ENCODE assay signal across 9 cellular contexts in genomic region chr15:59295742-59296090, GRCh38.
DNase-seq lines count a peak whose midpoint lies in the region; ATAC-seq and TF ChIP-seq lines count a peak whose summit lies in the region.
"Had no signal": no experiment of that assay in that cellular context is flagged by ENCODE, and none has a peak within 500 bp of the region (broad histone marks: within the 10 kb centered on the region; RNA-seq: fewer than 3 reads in every experiment).

No MANE protein-coding gene starts in this region.

- no peak for TF ChIP-seq CTCF in tibial nerve (IDR thresholded peaks at IDR 0.05)

- peak overlapping the region in 1 of 2 donors; percentile 3 for H3K4me3 ChIP-seq in muscle layer of duodenum (ENCODE audit: low read depth in 1 of 2, low read length in 2 of 2)
- peak overlapping the region in 1 of 4 donors; percentile 10 for H3K4me3 ChIP-seq in tibial nerve

- no peaks in the 10 kb centered on the region for H3K27me3 ChIP-seq in muscle layer of duodenum (ENCODE audit: low read depth, low read length)
- no peaks in the 10 kb centered on the region for H3K27me3 ChIP-seq in tibial nerve

- no peak for TF ChIP-seq EP300 in tibial nerve (IDR thresholded peaks at IDR 0.05)

- DNase-seq in NCI-H2081 (lab: John Stamatoyannopoulos, UW) (peak; percentile 45 to 69), NCI-H2081 treated with DMSO at 0.1 percent for 48 hours (lab: John Stamatoyannopoulos, UW) (no peak), tibial nerve (ENCODE audit: low spot score in 2 of 2) (no peak), GM19240 (ENCODE audit: insufficient read length, low spot score) (no peak)
- DNase-seq: natural killer cell had no signal

- H3K4me1 ChIP-seq in muscle layer of duodenum (ENCODE audit: control insufficient read depth in 1 of 2, insufficient read depth in 2 of 2, low read length in 2 of 2), result peaks cover 4 to 16% of the 10 kb centered on the region in 2 donors
- H3K4me1 ChIP-seq in tibial nerve, result peaks cover 0 to 87% (median 63%) of the 10 kb centered on the region in 4 donors

- ATAC-seq in HG03571 (IDR thresholded peaks at IDR 0.05; ENCODE audit: unreplicated experiment) (no peak), GM21528 (IDR thresholded peaks at IDR 0.05; ENCODE audit: low FRiP score, unreplicated experiment) (no peak)
- ATAC-seq: natural killer cell had no signal

- H3K9me3 ChIP-seq in muscle layer of duodenum (ENCODE audit: control insufficient read depth in 1 of 2, low read length in 2 of 2), result no peaks in the 10 kb centered on the region
- no peaks in the 10 kb centered on the region for H3K9me3 ChIP-seq in tibial nerve

- WGBS in tibial nerve, 2 donors, result 49 to 68% methylated on average over 4 of the region's 4 CpGs

- H3K27ac ChIP-seq in cingulate gyrus (ENCODE audit: low read depth, low read length) (peak overlapping the region; percentile 34), muscle layer of duodenum (ENCODE audit: low read length) (peak overlapping the region; percentile 43), tibial nerve (peak overlapping the region; percentile 55 to 94 (median 80))

- no peak for TF ChIP-seq POLR2A in tibial nerve (IDR thresholded peaks at IDR 0.05)

- H3K36me3 ChIP-seq in muscle layer of duodenum (ENCODE audit: control insufficient read depth in 1 of 2, insufficient read depth in 2 of 2, low read length in 2 of 2) (peaks cover 0 to 11% of the 10 kb centered on the region in 2 donors), tibial nerve (no peaks in the 10 kb centered on the region)

Comparison
In these comparisons a context has a peak if more than half of its experiments do, and no peak if none do; other contexts are left out.
1. DNase-seq: peak in NCI-H2081 (2 of 2); none in NCI-H2081 treated with DMSO at 0.1 percent for 48 hours (single experiment), tibial nerve (0 of 2) and GM19240 (single experiment).
2. Peak in every context shown above with its lines, with median percentiles within 50 percentile points of each other: H3K27ac ChIP-seq.